ENCODE assay signal across 2 cellular contexts in genomic region chr20:4471221-4471620, GRCh38.
TF ChIP-seq lines count a peak whose summit lies in the region.

No MANE protein-coding gene starts in this region.

TF ChIP-seq in SK-N-SH, 30 proteins besides CTCF, POLR2A, EP300 and RAD21 (continued from another document):
- no peak for TF ChIP-seq CHD2 (IDR thresholded peaks at IDR 0.05; ENCODE audit: low read length, partially characterized antibody)
- TF ChIP-seq, protein P1, sequence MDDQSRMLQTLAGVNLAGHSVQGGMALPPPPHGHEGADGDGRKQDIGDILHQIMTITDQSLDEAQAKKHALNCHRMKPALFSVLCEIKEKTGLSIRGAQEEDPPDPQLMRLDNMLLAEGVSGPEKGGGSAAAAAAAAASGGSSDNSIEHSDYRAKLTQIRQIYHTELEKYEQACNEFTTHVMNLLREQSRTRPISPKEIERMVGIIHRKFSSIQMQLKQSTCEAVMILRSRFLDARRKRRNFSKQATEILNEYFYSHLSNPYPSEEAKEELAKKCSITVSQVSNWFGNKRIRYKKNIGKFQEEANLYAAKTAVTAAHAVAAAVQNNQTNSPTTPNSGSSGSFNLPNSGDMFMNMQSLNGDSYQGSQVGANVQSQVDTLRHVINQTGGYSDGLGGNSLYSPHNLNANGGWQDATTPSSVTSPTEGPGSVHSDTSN (IDR thresholded peaks at IDR 0.05) = no peak
- no peak for TF ChIP-seq FOXJ3 (CRISPR knock-in tag; IDR thresholded peaks at IDR 0.05)
- TF ChIP-seq FOXM1 (IDR thresholded peaks at IDR 0.05; ENCODE audit: low read depth) = no peak
- no peak for TF ChIP-seq TEAD4 (IDR thresholded peaks at IDR 0.05; ENCODE audit: borderline replicate concordance, insufficient read depth)
- TF ChIP-seq, protein P2, sequence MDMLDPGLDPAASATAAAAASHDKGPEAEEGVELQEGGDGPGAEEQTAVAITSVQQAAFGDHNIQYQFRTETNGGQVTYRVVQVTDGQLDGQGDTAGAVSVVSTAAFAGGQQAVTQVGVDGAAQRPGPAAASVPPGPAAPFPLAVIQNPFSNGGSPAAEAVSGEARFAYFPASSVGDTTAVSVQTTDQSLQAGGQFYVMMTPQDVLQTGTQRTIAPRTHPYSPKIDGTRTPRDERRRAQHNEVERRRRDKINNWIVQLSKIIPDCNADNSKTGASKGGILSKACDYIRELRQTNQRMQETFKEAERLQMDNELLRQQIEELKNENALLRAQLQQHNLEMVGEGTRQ (IDR thresholded peaks at IDR 0.05; ENCODE audit: borderline replicate concordance, low read depth, low read length) = no peak
- no peak for TF ChIP-seq TAF1 (IDR thresholded peaks at IDR 0.05; ENCODE audit: borderline replicate concordance, low read depth, low read length)
- no peak for TF ChIP-seq RCOR1 (IDR thresholded peaks at IDR 0.05; ENCODE audit: low read length)
- no peak for TF ChIP-seq MEF2A (IDR thresholded peaks at IDR 0.05; ENCODE audit: borderline replicate concordance, low read depth)
- TF ChIP-seq GABPA (IDR thresholded peaks at IDR 0.05; ENCODE audit: low read depth) = no peak
- TF ChIP-seq SIN3A (IDR thresholded peaks at IDR 0.05; ENCODE audit: borderline replicate concordance, low read depth, low read length) = no peak

TF ChIP-seq in SK-N-SH treated with all-trans-retinoic acid at 6 μM for 48 hours, 23 proteins besides CTCF, POLR2A, EP300 and RAD21 (continued from another document):
- TF ChIP-seq CSRNP3 (CRISPR knock-in tag; IDR thresholded peaks at IDR 0.05) (no peak), ZNF8 (CRISPR knock-in tag; IDR thresholded peaks at IDR 0.05) (no peak), ZFP30 (CRISPR knock-in tag; IDR thresholded peaks at IDR 0.05) (no peak), RARB (CRISPR knock-in tag; IDR thresholded peaks at IDR 0.05) (no peak)
